ENCODE assay signal across 8 cellular contexts in the genomic region with DNA sequence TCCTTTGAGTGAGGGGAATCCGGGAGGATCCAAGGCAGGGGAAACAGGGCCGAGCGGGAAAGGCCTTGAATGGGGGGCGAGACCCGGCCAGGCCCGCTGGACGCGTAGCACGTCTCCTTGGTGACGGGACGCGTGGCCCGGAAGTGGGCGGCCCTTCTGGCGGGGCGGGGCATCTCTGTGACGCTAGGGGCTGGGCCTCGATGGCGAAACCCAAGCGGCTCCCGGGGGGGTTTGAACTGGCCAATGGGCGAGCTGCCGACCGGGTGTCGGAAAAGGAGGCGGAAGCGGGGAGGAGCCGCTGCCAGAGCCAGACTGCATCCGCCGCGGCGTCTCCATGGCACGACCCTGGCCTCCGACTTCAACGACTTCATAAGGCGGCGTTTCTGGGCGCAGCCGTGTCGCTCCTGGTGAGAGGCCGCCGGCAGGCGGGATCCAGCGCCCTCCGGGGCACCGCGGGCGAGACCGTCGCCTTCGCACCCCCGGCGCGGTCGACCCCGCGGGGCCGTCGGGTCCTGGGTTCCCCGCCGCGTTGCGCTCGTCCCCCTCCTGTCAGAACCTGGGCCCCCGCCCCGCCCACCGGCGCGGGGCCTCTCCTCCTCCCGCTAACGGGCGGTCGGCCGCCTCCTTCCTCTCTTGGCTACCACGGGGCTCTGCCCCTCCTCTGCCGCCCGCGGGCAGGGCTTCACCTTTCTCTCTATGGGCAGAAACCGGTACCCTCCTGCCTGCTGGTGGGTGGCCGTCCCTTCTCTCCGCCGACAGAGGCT. TPM values are rescaled to one million over a fixed set of nuclear protein-coding genes. Genes with fewer than 3 reads are reported as not detected.
DNase-seq lines count a peak whose midpoint lies in the region; ATAC-seq and TF ChIP-seq lines count a peak whose summit lies in the region.

A gene (plus strand): TSS at position 158 of the 764 bp plus-strand sequence. CDS start 86 bp downstream, at position 244.

- H3K27me3 ChIP-seq in aorta (ENCODE audit: control insufficient read depth in 1 of 2, insufficient read depth in 2 of 2, low read length in 1 of 2), result no peaks in the 10 kb centered on the region

- H3K36me3 ChIP-seq in aorta (ENCODE audit: control insufficient read depth in 1 of 2, insufficient read depth in 2 of 2, low read length in 1 of 2), result no peaks in the 10 kb centered on the region

- no peaks in the 10 kb centered on the region for H3K4me1 ChIP-seq in aorta (ENCODE audit: control insufficient read depth in 1 of 2, insufficient read depth in 2 of 2, low read length in 2 of 2)

- DNase-seq in NCI-H2081 (lab: John Stamatoyannopoulos, UW) (peak; percentile 97 to 98), T-helper 9 cell (peak; percentile 98), astrocyte of the cerebellum (ENCODE audit: low read depth) (peak; percentile 88), hepatic stellate cell (ENCODE audit: low spot score) (peak; percentile 99), renal cortical epithelial cell (ENCODE audit: low read depth) (peak; percentile 83), aorta (peak; percentile 98 to 100)

- in situ Hi-C loops in astrocyte of the cerebellum (cut with HindIII; ENCODE audit: low sequenced_read_pairs), result no loop called here

- WGBS in aorta, 2 donors, result 0 to 1% methylated on average over 65 to 82 of the region's 82 CpGs

- no peaks in the 10 kb centered on the region for H3K9me3 ChIP-seq in aorta (ENCODE audit: control insufficient read depth, low read length)

- ATAC-seq in GM18511 (IDR thresholded peaks at IDR 0.05; ENCODE audit: unreplicated experiment) (peak; percentile 82), HG03025 (IDR thresholded peaks at IDR 0.05; ENCODE audit: low FRiP score, unreplicated experiment) (peak; percentile 72), aorta (ENCODE audit: low FRiP score) (peak; percentile 97)

- H3K4me3 ChIP-seq in astrocyte of the cerebellum (ENCODE audit: low read depth, low read length) (peak within 1 kb of the TSS; percentile 83), aorta (ENCODE audit: low read length in 2 of 2) (peak within 1 kb of the TSS; percentile 57 to 70)

- TF ChIP-seq CTCF in astrocyte of the cerebellum (IDR thresholded peaks at IDR 0.05; ENCODE audit: low read depth, low read length, missing control alignments), result no peak

- intact Hi-C loops in aorta (cut with DNase I), result loop anchor here in 1 of 2 donors (5.0 kb wide), 1 partner anchor 46 kb away; a partner anchor contains a TSS

- peak within 1 kb of the TSS; percentile 26 to 32 for H3K27ac ChIP-seq in aorta (ENCODE audit: low read depth in 1 of 2, low read length in 2 of 2)

RNA-seq across cellular contexts. Expression of the gene that starts here (rescaled TPM):
- total RNA-seq in renal cortical epithelial cell (21.7 and 37.2 TPM in 2 replicates), aorta (10 to 100 TPM; 25.1 to 28.9 TPM)
- 10 to 100 TPM in 1 of 2 donors, 1 to 10 TPM in 1; 2.9 to 23.6 TPM for polyA plus RNA-seq in aorta

Comparison
In these comparisons a context has a peak if more than half of its experiments do, and no peak if none do; other contexts are left out.
1. Peak in every context shown above with its lines: DNase-seq, ATAC-seq, H3K4me3 ChIP-seq and H3K27ac ChIP-seq.